In genomic region chr3:5994651-5995050, GRCh38 we compare ENCODE assay signal across 26 cellular contexts.
A peak's percentile ranks its signal among the peaks of the same experiment; 100 is the strongest.
DNase-seq lines count a peak whose midpoint lies in the region; ATAC-seq, FAIRE-seq and TF ChIP-seq lines count a peak whose summit lies in the region.
"Had no signal": no experiment of that assay in that cellular context is flagged by ENCODE, and none has a peak within 500 bp of the region (broad histone marks: within the 10 kb centered on the region; RNA-seq: fewer than 3 reads in every experiment).

No MANE protein-coding gene starts in this region.

- H3K36me3 Mint-ChIP-seq in GM23338 (ENCODE audit: low read depth) = peaks cover 3% of the 10 kb centered on the region; the same call in 2 of the 3 replicates
- peaks cover under 1% of the 10 kb centered on the region for H3K36me3 Mint-ChIP-seq in type B pancreatic cell
- no peaks in the 10 kb centered on the region for H3K36me3 Mint-ChIP-seq in activated naive CD4-positive, alpha-beta T cell treated with anti-CD3 and anti-CD28 coated beads, Interleukin-2, amount 50 U/mL, for 72 hours
- H3K36me3 Mint-ChIP-seq: CD14-positive monocyte; CD8-positive, alpha-beta memory T cell had no signal

- CTCF ChIA-PET in H1 (lab: Charles Lee; ENCODE audit: partially characterized antibody) (interaction anchor here (0.9 kb wide), 1 partner anchor 25 kb away, joined by 3 read pairs; no protein-coding TSS in a partner anchor), PC-3 (lab: Charles Lee) (no interaction called here)

- TF ChIP-seq CTCF in GM23338 (conservative IDR thresholded peaks at IDR 0.05; ENCODE audit: low read depth in 2 of 2) (no peak), H1 (IDR thresholded peaks at IDR 0.05; ENCODE audit: control extremely low read depth in 1 of 3, insufficient read depth in 1 of 3, low read depth in 1 of 3, low read length in 3 of 3) (no peak), type B pancreatic cell (conservative IDR thresholded peaks at IDR 0.05) (no peak), PC-3 (conservative IDR thresholded peaks at IDR 0.05; ENCODE audit: low read depth, low read length) (no peak), esophagus muscularis mucosa (IDR thresholded peaks at IDR 0.05) (no peak)

- H3K27me3 ChIP-seq in GM23338 (ENCODE audit: insufficient read depth) (no peaks in the 10 kb centered on the region), H1 (replicated peaks in 1 of 4; ENCODE audit: control insufficient read depth in 3 of 4, extremely low read depth in 1 of 4, insufficient read depth in 3 of 4, low read length in 3 of 4) (peaks cover 0 to 1% (median 0%) of the 10 kb centered on the region in 4 experiments; a peak in 1 of 7 replicates), PC-3 (ENCODE audit: low read length) (no peaks in the 10 kb centered on the region), esophagus muscularis mucosa (no peaks in the 10 kb centered on the region)
- H3K27me3 ChIP-seq: BE2C; BLaER1 treated with 17β-estradiol and CSF1 and Interleukin-3, amounts not matched to agents 10 nM and 100 nM had no signal

- H3F3A ChIP-seq in GM23338 (replicated peaks; ENCODE audit: low read depth) (no peaks in the 10 kb centered on the region), PC-3 (ENCODE audit: low read length, unreplicated experiment) (no peaks in the 10 kb centered on the region)

- H3K27ac ChIP-seq in GM23338 (ENCODE audit: low read depth) (no peak overlapping the region), H1 (ENCODE audit: low read depth, low read length) (no peak overlapping the region), PC-3 (ENCODE audit: low read length) (no peak overlapping the region), esophagus muscularis mucosa (replicated peaks in 1 of 4) (no peak overlapping the region)
- H3K27ac ChIP-seq: A549; BLaER1 treated with 17β-estradiol and CSF1 and Interleukin-3, amounts not matched to agents 10 nM and 100 nM had no signal

- no peak overlapping the region for H4K5ac ChIP-seq in H1 (ENCODE audit: insufficient read length, low read depth, low read length)

- no peak overlapping the region for H2BK12ac ChIP-seq in H1 (ENCODE audit: low read depth, low read length)

- no peaks in the 10 kb centered on the region for H3K79me2 ChIP-seq in GM23338 (replicated peaks; ENCODE audit: insufficient read depth)
- no peaks in the 10 kb centered on the region for H3K79me2 ChIP-seq in H1 (ENCODE audit: control insufficient read depth in 1 of 2, insufficient read depth in 2 of 2, low read length in 2 of 2)
- H3K79me2 ChIP-seq in PC-3 (ENCODE audit: low read length) = no peaks in the 10 kb centered on the region

- POLR2A ChIA-PET in H1 (lab: Charles Lee; ENCODE audit: partially characterized antibody) (no interaction called here), PC-3 (lab: Charles Lee; ENCODE audit: unreplicated experiment) (no interaction called here)

- TF ChIP-seq RAD21 in H1 (IDR thresholded peaks at IDR 0.05 in 1 of 2, conservative IDR thresholded peaks at IDR 0.05 in 1 of 2; ENCODE audit: low read depth in 2 of 2, low read length in 2 of 2) = no peak

- no peak overlapping the region for H3K4ac ChIP-seq in H1 (replicated peaks; ENCODE audit: insufficient read length, low read depth, low read length)

- H3K14ac ChIP-seq in H1 (ENCODE audit: insufficient read length) = no peak overlapping the region

- no peak for TF ChIP-seq EP300 in H1 (IDR thresholded peaks at IDR 0.05; ENCODE audit: borderline replicate concordance in 1 of 2, low read depth in 2 of 2, low read length in 2 of 2)
- TF ChIP-seq EP300 in esophagus muscularis mucosa (IDR thresholded peaks at IDR 0.05) = no peak

- H3K27me3 Mint-ChIP-seq in GM23338 (ENCODE audit: insufficient read depth, low read depth, poor library complexity) = no peaks in the 10 kb centered on the region
- H3K27me3 Mint-ChIP-seq in type B pancreatic cell = no peaks in the 10 kb centered on the region
- H3K27me3 Mint-ChIP-seq: CD4-positive, alpha-beta T cell had no signal

- no peak overlapping the region for H4K91ac ChIP-seq in H1 (replicated peaks; ENCODE audit: insufficient read length, low read length)

- ATAC-seq in GM23338 (no peak), PC-3 (no peak)
- no peak for ATAC-seq in activated naive CD4-positive, alpha-beta T cell treated with anti-CD3 and anti-CD28 coated beads, Interleukin-2, amount 50 U/mL, for 72 hours
- ATAC-seq: A549, GM12878, HCT116 had no signal

- H3K18ac ChIP-seq in H1 (ENCODE audit: extremely low read depth, low read length) = no peak overlapping the region

- no peak overlapping the region for H3K4me3 Mint-ChIP-seq in GM23338
- peak overlapping the region; percentile 69 for H3K4me3 Mint-ChIP-seq in type B pancreatic cell
- H3K4me3 Mint-ChIP-seq: CD14-positive monocyte; CD4-positive, alpha-beta T cell; CD8-positive, alpha-beta memory T cell; H9; HFFc6 had no signal

- H3K23ac ChIP-seq in H1 (ENCODE audit: insufficient read length) = no peak overlapping the region

- no peaks in the 10 kb centered on the region for H3K23me2 ChIP-seq in H1 (ENCODE audit: low read depth, low read length)

- H2BK120ac ChIP-seq in H1 (replicated peaks; ENCODE audit: low read depth, low read length) = no peak overlapping the region

- H2AK5ac ChIP-seq in H1 (ENCODE audit: low read depth, low read length) = no peak overlapping the region

- intact Hi-C loops in PC-3 (cut with micrococcal nuclease) = no loop called here
- intact Hi-C loops in esophagus muscularis mucosa (cut with DNase I) = no loop called here

- no peak overlapping the region for H2BK5ac ChIP-seq in H1 (ENCODE audit: low read depth, low read length)

- no peak overlapping the region for H2BK15ac ChIP-seq in H1 (ENCODE audit: low read length)

- H3K9me3 ChIP-seq in H1 (ENCODE audit: insufficient read depth in 2 of 2, low read depth in 1 of 2, low read length in 1 of 2) (no peaks in the 10 kb centered on the region), PC-3 (ENCODE audit: low read length) (0 out of 2 replicates have a peak, but pooled peaks cover 5% of the 10 kb centered on the region), esophagus muscularis mucosa (no peaks in the 10 kb centered on the region)
- H3K9me3 ChIP-seq: A549; BE2C; BLaER1 treated with 17β-estradiol and CSF1 and Interleukin-3, amounts not matched to agents 10 nM and 100 nM had no signal

- WGBS in H1 (ENCODE audit: extremely low coverage in 1 of 2, insufficient coverage in 1 of 2, insufficient read length in 1 of 2, insufficient replicate concordance in 2 of 2, low coverage in 1 of 2, low lambda C conversion rate in 2 of 2, missing lambda C conversion rate in 1 of 2), 2 experiments = 83% methylated on average over 1 of the region's 1 CpG; no CpG with 5 or more reads in 1 of the 2 experiments
- 90% methylated on average over 1 of the region's 1 CpG for WGBS in esophagus muscularis mucosa

- H3K56ac ChIP-seq in H1 (replicated peaks; ENCODE audit: insufficient read length, low read depth, low read length) = no peak overlapping the region

- H3K4me2 ChIP-seq in GM23338 = no peak overlapping the region
- H3K4me2 ChIP-seq in H1 (ENCODE audit: insufficient read depth in 1 of 2, low read depth in 2 of 2, low read length in 2 of 2) = no peak overlapping the region
- no peak overlapping the region for H3K4me2 ChIP-seq in PC-3 (ENCODE audit: low read length)
- H3K4me2 ChIP-seq: A549; BLaER1 treated with 17β-estradiol and CSF1 and Interleukin-3, amounts not matched to agents 10 nM and 100 nM had no signal

- H3K4me1 ChIP-seq in GM23338 (ENCODE audit: insufficient read depth) (no peaks in the 10 kb centered on the region), H1 (replicated peaks in 1 of 4; ENCODE audit: control insufficient read depth in 3 of 4, insufficient read depth in 4 of 4, low read length in 3 of 4) (no peaks in the 10 kb centered on the region; a peak in 1 of 7 replicates), PC-3 (ENCODE audit: insufficient read depth, low read length) (no peaks in the 10 kb centered on the region), esophagus muscularis mucosa (no peaks in the 10 kb centered on the region)
- H3K4me1 ChIP-seq: A549; BE2C; BLaER1 treated with 17β-estradiol and CSF1 and Interleukin-3, amounts not matched to agents 10 nM and 100 nM had no signal

- no peak overlapping the region for H4K8ac ChIP-seq in H1 (ENCODE audit: extremely low read depth, insufficient read depth, low read length)

- no peak overlapping the region for H2BK20ac ChIP-seq in H1 (ENCODE audit: low read length)

- no peaks in the 10 kb centered on the region for H4K20me1 ChIP-seq in GM23338 (replicated peaks; ENCODE audit: insufficient read depth)
- H4K20me1 ChIP-seq in H1 (replicated peaks in 1 of 2; ENCODE audit: control insufficient read depth in 1 of 2, insufficient read depth in 2 of 2, low read length in 2 of 2) = no peaks in the 10 kb centered on the region
- no peaks in the 10 kb centered on the region for H4K20me1 ChIP-seq in PC-3 (ENCODE audit: low read length)
- H4K20me1 ChIP-seq: BLaER1 treated with 17β-estradiol and CSF1 and Interleukin-3, amounts not matched to agents 10 nM and 100 nM had no signal

- no peak overlapping the region for H2AFZ ChIP-seq in GM23338
- H2AFZ ChIP-seq in H1 (ENCODE audit: low read length) = no peak overlapping the region
- H2AFZ ChIP-seq in PC-3 (ENCODE audit: low read length) = no peak overlapping the region

- H3K4me3 ChIP-seq in GM23338 = no peak overlapping the region
- H3K4me3 ChIP-seq in H1 (ENCODE audit: extremely low read depth in 1 of 4, insufficient read depth in 2 of 4, low read depth in 3 of 4, low read length in 4 of 4) = no peak overlapping the region
- no peak overlapping the region for H3K4me3 ChIP-seq in PC-3 (ENCODE audit: low read length)
- no peak overlapping the region for H3K4me3 ChIP-seq in esophagus muscularis mucosa
- H3K4me3 ChIP-seq: A549; BLaER1 treated with 17β-estradiol and CSF1 and Interleukin-3, amounts not matched to agents 10 nM and 100 nM; GM12878 had no signal

- no peaks in the 10 kb centered on the region for H3K9me2 ChIP-seq in GM23338 (ENCODE audit: insufficient read depth)
- no peaks in the 10 kb centered on the region for H3K9me2 ChIP-seq in PC-3 (replicated peaks; ENCODE audit: low read length)

- H3K27ac Mint-ChIP-seq in GM23338 (no peak overlapping the region), type B pancreatic cell (no peak overlapping the region)
- no peak overlapping the region for H3K27ac Mint-ChIP-seq in activated naive CD4-positive, alpha-beta T cell treated with anti-CD3 and anti-CD28 coated beads, Interleukin-2, amount 50 U/mL, for 72 hours
- H3K27ac Mint-ChIP-seq: CD4-positive, alpha-beta T cell; CD8-positive, alpha-beta memory T cell; H9; HFFc6 had no signal

- DNase-seq in GM23338 (ENCODE audit: low spot score) = no peak
- DNase-seq in H1 (ENCODE audit: low read depth in 1 of 2, low spot score in 2 of 2) = no peak
- peak; percentile 69 for DNase-seq in islet precursor cell
- DNase-seq in type B pancreatic cell (ENCODE audit: extremely low spot score, unreplicated experiment) = no peak
- DNase-seq in activated naive CD4-positive, alpha-beta T cell treated with anti-CD3 and anti-CD28 coated beads, Interleukin-2, amount 50 U/mL, for 72 hours (ENCODE audit: low spot score in 2 of 2) = no peak
- DNase-seq in PC-3 = no peak
- DNase-seq in esophagus muscularis mucosa (ENCODE audit: extremely low spot score) = no peak
- DNase-seq: 8988T; ACHN; AML-193; BE2C; CD4-positive, alpha-beta T cell; CD8-positive, alpha-beta memory T cell; DMS 273 treated with DMSO at 0.1 percent for 48 hours; DMS79; EL; GDM1; H9; HFFc6 had no signal

- H3K4me1 Mint-ChIP-seq in GM23338 = peaks cover 3% of the 10 kb centered on the region; the same call in 1 of the 3 replicates
- no peaks in the 10 kb centered on the region for H3K4me1 Mint-ChIP-seq in type B pancreatic cell (ENCODE audit: unreplicated experiment)
- H3K4me1 Mint-ChIP-seq: CD14-positive monocyte; CD8-positive, alpha-beta memory T cell had no signal

- no peak for FAIRE-seq in H1 (lab: Jason Lieb, UNC)
- FAIRE-seq: A549, D721Med, GM12878, GM18507 had no signal

- no TSS peak for BruUV-seq in PC-3 (replicated peaks; lab: Mats Ljungman, UMichigan)

- TF ChIP-seq POLR2A in H1 (IDR thresholded peaks at IDR 0.05; ENCODE audit: control extremely low read depth in 1 of 2, low read depth in 2 of 2, low read length in 2 of 2) (no peak), esophagus muscularis mucosa (IDR thresholded peaks at IDR 0.05; ENCODE audit: low read depth) (no peak)

- no peak overlapping the region for H3K9ac ChIP-seq in H1 (replicated peaks in 1 of 4; ENCODE audit: extremely low read depth in 1 of 4, low read depth in 3 of 4, low read length in 3 of 4)
- H3K9ac ChIP-seq in PC-3 (ENCODE audit: low read length) = no peak overlapping the region
- H3K9ac ChIP-seq: BLaER1 treated with 17β-estradiol and CSF1 and Interleukin-3, amounts not matched to agents 10 nM and 100 nM had no signal

- H3K36me3 ChIP-seq in GM23338 (ENCODE audit: insufficient read depth) (peaks cover 7% of the 10 kb centered on the region; the same call in 1 of the 2 replicates), H1 (ENCODE audit: control insufficient read depth in 2 of 4, insufficient read depth in 4 of 4, low read length in 3 of 4) (no peaks in the 10 kb centered on the region), PC-3 (ENCODE audit: low read depth, low read length) (no peaks in the 10 kb centered on the region), esophagus muscularis mucosa (no peaks in the 10 kb centered on the region)
- H3K36me3 ChIP-seq: BE2C; BLaER1 treated with 17β-estradiol and CSF1 and Interleukin-3, amounts not matched to agents 10 nM and 100 nM had no signal

- H3K9me3 Mint-ChIP-seq in GM23338 (peaks cover 71% of the 10 kb centered on the region), type B pancreatic cell (peaks cover 12% of the 10 kb centered on the region)
- peaks cover 5 to 12% of the 10 kb centered on the region in 2 donors for H3K9me3 Mint-ChIP-seq in activated naive CD4-positive, alpha-beta T cell treated with anti-CD3 and anti-CD28 coated beads, Interleukin-2, amount 50 U/mL, for 72 hours
- H3K9me3 Mint-ChIP-seq: H9 had no signal

- no peaks in the 10 kb centered on the region for H3K79me1 ChIP-seq in H1 (ENCODE audit: low read depth, low read length)
